Comparison of ENCODE assay signal across 8 cellular contexts in the genomic region with DNA sequence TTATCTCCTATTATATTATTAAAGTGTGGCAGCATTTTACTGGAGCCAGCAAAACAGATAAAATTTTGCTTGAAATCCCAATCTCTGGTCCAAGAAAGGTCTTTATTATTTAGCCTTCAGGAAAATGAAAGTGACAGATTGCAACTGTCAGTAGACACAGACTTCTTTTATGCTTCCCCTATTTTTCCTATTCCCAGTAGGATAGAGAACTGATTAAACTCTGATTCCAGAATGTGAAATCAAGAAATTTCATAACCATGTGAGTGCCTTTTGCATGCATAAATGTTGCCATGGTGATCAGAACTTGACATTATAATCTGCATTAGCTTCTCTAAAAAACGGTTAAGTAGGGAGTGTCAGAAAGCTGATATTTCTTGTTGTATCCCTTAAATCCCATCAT.
"Had no signal": no experiment of that assay in that cellular context is flagged by ENCODE, and none has a peak within 500 bp of the region (broad histone marks: within the 10 kb centered on the region; RNA-seq: fewer than 3 reads in every experiment).

No MANE protein-coding gene starts in this region.

- H3K4me3 ChIP-seq: GM23248, GM23338, HAP-1 had no signal

- H3K36me3 ChIP-seq: HAP-1 had no signal

- DNase-seq: GM23248, GOT3, H7, H9, HCEC 1CT, HFFc6 had no signal

- H2AFZ ChIP-seq: GM23248, GM23338 had no signal

- H3K9me3 ChIP-seq: HAP-1 had no signal

- H3K4me2 ChIP-seq: GM23338 had no signal

- H3K4me1 ChIP-seq: HAP-1 had no signal

- H3K9ac ChIP-seq: GM23248 had no signal

- H3K27ac ChIP-seq: GM23248 had no signal
